Comparison of ENCODE assay signal across 1 cellular context in the genomic region with DNA sequence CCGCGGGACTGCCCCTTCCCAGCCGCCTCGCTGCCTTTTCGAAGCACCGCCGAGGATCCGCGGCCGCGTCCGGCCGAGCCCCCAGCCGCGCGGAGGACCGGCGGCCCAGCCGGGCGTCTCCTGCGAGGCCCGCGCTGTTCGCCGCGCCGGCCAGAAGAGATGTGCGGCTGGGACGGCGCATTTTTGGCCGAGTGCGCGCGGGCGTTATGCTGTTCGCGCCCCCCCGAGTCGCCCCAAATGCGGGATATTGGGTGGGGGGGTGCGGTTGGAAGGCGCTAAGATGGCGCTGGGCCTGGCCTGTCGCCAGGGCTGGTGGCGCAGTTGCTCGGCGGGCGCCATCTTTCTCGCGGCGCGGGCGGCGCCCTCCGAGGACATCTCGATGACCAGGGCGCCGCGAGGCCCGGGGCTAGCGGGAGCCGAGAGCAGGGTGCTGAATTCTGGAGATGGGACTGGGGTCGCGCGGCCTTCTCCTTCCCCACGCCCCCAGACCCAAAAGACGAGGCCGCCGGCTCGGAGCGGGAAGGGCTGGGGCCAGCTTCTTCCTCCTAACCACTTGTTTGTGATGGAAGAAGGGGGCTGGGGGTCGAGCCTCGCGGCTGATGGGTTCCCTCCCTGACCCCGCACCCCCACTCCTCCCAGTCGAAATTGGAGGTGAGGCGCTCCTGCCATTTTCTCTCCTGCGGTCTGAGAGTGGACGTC.
TF ChIP-seq lines count a peak whose summit lies in the region.

No MANE protein-coding gene starts in this region.

TF ChIP-seq in HepG2, 621 proteins besides CTCF, POLR2A, EP300 and RAD21 (continued from another document and continues in another):
- TF ChIP-seq, protein P1, sequence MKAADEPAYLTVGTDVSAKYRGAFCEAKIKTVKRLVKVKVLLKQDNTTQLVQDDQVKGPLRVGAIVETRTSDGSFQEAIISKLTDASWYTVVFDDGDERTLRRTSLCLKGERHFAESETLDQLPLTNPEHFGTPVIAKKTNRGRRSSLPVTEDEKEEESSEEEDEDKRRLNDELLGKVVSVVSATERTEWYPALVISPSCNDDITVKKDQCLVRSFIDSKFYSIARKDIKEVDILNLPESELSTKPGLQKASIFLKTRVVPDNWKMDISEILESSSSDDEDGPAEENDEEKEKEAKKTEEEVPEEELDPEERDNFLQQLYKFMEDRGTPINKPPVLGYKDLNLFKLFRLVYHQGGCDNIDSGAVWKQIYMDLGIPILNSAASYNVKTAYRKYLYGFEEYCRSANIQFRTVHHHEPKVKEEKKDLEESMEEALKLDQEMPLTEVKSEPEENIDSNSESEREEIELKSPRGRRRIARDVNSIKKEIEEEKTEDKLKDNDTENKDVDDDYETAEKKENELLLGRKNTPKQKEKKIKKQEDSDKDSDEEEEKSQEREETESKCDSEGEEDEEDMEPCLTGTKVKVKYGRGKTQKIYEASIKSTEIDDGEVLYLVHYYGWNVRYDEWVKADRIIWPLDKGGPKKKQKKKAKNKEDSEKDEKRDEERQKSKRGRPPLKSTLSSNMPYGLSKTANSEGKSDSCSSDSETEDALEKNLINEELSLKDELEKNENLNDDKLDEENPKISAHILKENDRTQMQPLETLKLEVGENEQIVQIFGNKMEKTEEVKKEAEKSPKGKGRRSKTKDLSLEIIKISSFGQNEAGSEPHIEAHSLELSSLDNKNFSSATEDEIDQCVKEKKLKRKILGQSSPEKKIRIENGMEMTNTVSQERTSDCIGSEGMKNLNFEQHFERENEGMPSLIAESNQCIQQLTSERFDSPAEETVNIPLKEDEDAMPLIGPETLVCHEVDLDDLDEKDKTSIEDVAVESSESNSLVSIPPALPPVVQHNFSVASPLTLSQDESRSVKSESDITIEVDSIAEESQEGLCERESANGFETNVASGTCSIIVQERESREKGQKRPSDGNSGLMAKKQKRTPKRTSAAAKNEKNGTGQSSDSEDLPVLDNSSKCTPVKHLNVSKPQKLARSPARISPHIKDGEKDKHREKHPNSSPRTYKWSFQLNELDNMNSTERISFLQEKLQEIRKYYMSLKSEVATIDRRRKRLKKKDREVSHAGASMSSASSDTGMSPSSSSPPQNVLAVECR (CRISPR knock-in tag; IDR thresholded peaks at IDR 0.05; ENCODE audit: borderline replicate concordance) = peak; percentile 71
- TF ChIP-seq, protein P2, sequence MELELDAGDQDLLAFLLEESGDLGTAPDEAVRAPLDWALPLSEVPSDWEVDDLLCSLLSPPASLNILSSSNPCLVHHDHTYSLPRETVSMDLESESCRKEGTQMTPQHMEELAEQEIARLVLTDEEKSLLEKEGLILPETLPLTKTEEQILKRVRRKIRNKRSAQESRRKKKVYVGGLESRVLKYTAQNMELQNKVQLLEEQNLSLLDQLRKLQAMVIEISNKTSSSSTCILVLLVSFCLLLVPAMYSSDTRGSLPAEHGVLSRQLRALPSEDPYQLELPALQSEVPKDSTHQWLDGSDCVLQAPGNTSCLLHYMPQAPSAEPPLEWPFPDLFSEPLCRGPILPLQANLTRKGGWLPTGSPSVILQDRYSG (CRISPR knock-in tag; IDR thresholded peaks at IDR 0.05) = peak; percentile 83; the same call in 1 of the 2 replicates
- TF ChIP-seq, protein P3, sequence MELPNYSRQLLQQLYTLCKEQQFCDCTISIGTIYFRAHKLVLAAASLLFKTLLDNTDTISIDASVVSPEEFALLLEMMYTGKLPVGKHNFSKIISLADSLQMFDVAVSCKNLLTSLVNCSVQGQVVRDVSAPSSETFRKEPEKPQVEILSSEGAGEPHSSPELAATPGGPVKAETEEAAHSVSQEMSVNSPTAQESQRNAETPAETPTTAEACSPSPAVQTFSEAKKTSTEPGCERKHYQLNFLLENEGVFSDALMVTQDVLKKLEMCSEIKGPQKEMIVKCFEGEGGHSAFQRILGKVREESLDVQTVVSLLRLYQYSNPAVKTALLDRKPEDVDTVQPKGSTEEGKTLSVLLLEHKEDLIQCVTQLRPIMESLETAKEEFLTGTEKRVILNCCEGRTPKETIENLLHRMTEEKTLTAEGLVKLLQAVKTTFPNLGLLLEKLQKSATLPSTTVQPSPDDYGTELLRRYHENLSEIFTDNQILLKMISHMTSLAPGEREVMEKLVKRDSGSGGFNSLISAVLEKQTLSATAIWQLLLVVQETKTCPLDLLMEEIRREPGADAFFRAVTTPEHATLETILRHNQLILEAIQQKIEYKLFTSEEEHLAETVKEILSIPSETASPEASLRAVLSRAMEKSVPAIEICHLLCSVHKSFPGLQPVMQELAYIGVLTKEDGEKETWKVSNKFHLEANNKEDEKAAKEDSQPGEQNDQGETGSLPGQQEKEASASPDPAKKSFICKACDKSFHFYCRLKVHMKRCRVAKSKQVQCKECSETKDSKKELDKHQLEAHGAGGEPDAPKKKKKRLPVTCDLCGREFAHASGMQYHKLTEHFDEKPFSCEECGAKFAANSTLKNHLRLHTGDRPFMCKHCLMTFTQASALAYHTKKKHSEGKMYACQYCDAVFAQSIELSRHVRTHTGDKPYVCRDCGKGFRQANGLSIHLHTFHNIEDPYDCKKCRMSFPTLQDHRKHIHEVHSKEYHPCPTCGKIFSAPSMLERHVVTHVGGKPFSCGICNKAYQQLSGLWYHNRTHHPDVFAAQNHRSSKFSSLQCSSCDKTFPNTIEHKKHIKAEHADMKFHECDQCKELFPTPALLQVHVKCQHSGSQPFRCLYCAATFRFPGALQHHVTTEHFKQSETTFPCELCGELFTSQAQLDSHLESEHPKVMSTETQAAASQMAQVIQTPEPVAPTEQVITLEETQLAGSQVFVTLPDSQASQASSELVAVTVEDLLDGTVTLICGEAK (IDR thresholded peaks at IDR 0.05) = no peak
- TF ChIP-seq, protein P3 (CRISPR knock-in tag; IDR thresholded peaks at IDR 0.05) = peak; percentile 85; the same call in 1 of the 2 replicates
- TF ChIP-seq YEATS4 (CRISPR knock-in tag; IDR thresholded peaks at IDR 0.05; ENCODE audit: borderline replicate concordance) (peak; percentile 97), KLF6 (CRISPR knock-in tag; IDR thresholded peaks at IDR 0.05) (peak; percentile 97), ZNF558 (CRISPR knock-in tag; IDR thresholded peaks at IDR 0.05; ENCODE audit: borderline replicate concordance) (peak; percentile 87), NONO (IDR thresholded peaks at IDR 0.05) (no peak), NONO (CRISPR knock-in tag; conservative IDR thresholded peaks at IDR 0.05) (peak; percentile 57; the same call in 1 of the 2 replicates), SYNCRIP (IDR thresholded peaks at IDR 0.05; ENCODE audit: insufficient read depth, low read depth, low read length) (no peak), TBX3 (IDR thresholded peaks at IDR 0.05; ENCODE audit: borderline replicate concordance) (0 out of 2 replicates have a peak, but pooled peaks have one; percentile 15)
- TF ChIP-seq, protein P4, sequence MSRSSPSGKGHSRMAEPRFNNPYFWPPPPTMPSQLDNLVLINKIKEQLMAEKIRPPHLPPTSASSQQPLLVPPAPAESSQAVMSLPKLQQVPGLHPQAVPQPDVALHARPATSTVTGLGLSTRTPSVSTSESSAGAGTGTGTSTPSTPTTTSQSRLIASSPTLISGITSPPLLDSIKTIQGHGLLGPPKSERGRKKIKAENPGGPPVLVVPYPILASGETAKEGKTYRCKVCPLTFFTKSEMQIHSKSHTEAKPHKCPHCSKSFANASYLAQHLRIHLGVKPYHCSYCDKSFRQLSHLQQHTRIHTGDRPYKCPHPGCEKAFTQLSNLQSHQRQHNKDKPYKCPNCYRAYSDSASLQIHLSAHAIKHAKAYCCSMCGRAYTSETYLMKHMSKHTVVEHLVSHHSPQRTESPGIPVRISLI (CRISPR knock-in tag; IDR thresholded peaks at IDR 0.05; ENCODE audit: borderline replicate concordance) = peak; percentile 77; the same call in 1 of the 2 replicates
- TF ChIP-seq, protein P5, sequence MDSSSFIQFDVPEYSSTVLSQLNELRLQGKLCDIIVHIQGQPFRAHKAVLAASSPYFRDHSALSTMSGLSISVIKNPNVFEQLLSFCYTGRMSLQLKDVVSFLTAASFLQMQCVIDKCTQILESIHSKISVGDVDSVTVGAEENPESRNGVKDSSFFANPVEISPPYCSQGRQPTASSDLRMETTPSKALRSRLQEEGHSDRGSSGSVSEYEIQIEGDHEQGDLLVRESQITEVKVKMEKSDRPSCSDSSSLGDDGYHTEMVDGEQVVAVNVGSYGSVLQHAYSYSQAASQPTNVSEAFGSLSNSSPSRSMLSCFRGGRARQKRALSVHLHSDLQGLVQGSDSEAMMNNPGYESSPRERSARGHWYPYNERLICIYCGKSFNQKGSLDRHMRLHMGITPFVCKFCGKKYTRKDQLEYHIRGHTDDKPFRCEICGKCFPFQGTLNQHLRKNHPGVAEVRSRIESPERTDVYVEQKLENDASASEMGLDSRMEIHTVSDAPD (CRISPR knock-in tag; IDR thresholded peaks at IDR 0.05) = no peak
- TF ChIP-seq, protein P6, sequence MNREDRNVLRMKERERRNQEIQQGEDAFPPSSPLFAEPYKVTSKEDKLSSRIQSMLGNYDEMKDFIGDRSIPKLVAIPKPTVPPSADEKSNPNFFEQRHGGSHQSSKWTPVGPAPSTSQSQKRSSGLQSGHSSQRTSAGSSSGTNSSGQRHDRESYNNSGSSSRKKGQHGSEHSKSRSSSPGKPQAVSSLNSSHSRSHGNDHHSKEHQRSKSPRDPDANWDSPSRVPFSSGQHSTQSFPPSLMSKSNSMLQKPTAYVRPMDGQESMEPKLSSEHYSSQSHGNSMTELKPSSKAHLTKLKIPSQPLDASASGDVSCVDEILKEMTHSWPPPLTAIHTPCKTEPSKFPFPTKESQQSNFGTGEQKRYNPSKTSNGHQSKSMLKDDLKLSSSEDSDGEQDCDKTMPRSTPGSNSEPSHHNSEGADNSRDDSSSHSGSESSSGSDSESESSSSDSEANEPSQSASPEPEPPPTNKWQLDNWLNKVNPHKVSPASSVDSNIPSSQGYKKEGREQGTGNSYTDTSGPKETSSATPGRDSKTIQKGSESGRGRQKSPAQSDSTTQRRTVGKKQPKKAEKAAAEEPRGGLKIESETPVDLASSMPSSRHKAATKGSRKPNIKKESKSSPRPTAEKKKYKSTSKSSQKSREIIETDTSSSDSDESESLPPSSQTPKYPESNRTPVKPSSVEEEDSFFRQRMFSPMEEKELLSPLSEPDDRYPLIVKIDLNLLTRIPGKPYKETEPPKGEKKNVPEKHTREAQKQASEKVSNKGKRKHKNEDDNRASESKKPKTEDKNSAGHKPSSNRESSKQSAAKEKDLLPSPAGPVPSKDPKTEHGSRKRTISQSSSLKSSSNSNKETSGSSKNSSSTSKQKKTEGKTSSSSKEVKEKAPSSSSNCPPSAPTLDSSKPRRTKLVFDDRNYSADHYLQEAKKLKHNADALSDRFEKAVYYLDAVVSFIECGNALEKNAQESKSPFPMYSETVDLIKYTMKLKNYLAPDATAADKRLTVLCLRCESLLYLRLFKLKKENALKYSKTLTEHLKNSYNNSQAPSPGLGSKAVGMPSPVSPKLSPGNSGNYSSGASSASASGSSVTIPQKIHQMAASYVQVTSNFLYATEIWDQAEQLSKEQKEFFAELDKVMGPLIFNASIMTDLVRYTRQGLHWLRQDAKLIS (CRISPR knock-in tag; IDR thresholded peaks at IDR 0.05) = peak; percentile 66; the same call in 1 of the 2 replicates
- TF ChIP-seq, protein P7, sequence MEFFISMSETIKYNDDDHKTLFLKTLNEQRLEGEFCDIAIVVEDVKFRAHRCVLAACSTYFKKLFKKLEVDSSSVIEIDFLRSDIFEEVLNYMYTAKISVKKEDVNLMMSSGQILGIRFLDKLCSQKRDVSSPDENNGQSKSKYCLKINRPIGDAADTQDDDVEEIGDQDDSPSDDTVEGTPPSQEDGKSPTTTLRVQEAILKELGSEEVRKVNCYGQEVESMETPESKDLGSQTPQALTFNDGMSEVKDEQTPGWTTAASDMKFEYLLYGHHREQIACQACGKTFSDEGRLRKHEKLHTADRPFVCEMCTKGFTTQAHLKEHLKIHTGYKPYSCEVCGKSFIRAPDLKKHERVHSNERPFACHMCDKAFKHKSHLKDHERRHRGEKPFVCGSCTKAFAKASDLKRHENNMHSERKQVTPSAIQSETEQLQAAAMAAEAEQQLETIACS (CRISPR knock-in tag; IDR thresholded peaks at IDR 0.05) = peak; percentile 63
- TF ChIP-seq, protein P8, sequence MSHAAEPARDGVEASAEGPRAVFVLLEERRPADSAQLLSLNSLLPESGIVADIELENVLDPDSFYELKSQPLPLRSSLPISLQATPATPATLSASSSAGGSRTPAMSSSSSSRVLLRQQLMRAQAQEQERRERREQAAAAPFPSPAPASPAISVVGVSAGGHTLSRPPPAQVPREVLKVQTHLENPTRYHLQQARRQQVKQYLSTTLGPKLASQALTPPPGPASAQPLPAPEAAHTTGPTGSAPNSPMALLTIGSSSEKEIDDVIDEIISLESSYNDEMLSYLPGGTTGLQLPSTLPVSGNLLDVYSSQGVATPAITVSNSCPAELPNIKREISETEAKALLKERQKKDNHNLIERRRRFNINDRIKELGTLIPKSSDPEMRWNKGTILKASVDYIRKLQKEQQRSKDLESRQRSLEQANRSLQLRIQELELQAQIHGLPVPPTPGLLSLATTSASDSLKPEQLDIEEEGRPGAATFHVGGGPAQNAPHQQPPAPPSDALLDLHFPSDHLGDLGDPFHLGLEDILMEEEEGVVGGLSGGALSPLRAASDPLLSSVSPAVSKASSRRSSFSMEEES (CRISPR knock-in tag; IDR thresholded peaks at IDR 0.05) = peak; percentile 38; the same call in 1 of the 2 replicates
